24 cellular contexts compared by ENCODE assay signal in genomic region chr6:157635388-157636244, GRCh38.
A peak's percentile ranks its signal among the peaks of the same experiment; 100 is the strongest.
DNase-seq lines count a peak whose midpoint lies in the region; ATAC-seq and TF ChIP-seq lines count a peak whose summit lies in the region.
"Had no signal": no experiment of that assay in that cellular context is flagged by ENCODE, and none has a peak within 500 bp of the region (broad histone marks: within the 10 kb centered on the region; RNA-seq: fewer than 3 reads in every experiment).

No MANE protein-coding gene starts in this region.

- H3K4me1 Mint-ChIP-seq in nephron progenitor cell, result peaks cover 46% of the 10 kb centered on the region
- H3K4me1 Mint-ChIP-seq: activated CD4-positive, alpha-beta T cell treated with anti-CD3 and anti-CD28 coated beads, Interleukin-2, amount 10 ng/mL, durations not matched to agents 24 days and 14 days; CD4-positive, CD25-positive, alpha-beta regulatory T cell had no signal

- H3K27me3 ChIP-seq in left ventricle myocardium inferior (ENCODE audit: low read depth), result no peaks in the 10 kb centered on the region
- H3K27me3 ChIP-seq: cardiac muscle cell, SJSA1, spleen had no signal

- no peak overlapping the region for H3K4me3 ChIP-seq in left ventricle myocardium inferior
- H3K4me3 ChIP-seq: cardiac muscle cell, SJSA1, spleen, thoracic aorta had no signal

- ATAC-seq in esophagus mucosa (peak; percentile 89), HG03175 (IDR thresholded peaks at IDR 0.05; ENCODE audit: unreplicated experiment) (no peak)

- no peak overlapping the region for H3K27ac ChIP-seq in left ventricle myocardium inferior (replicated peaks)
- H3K27ac ChIP-seq: cardiac muscle cell, SJSA1, spleen, thoracic aorta had no signal

- H3K36me3 Mint-ChIP-seq in nephron progenitor cell (ENCODE audit: low read depth), result no peaks in the 10 kb centered on the region
- H3K36me3 Mint-ChIP-seq: CD4-positive, CD25-positive, alpha-beta regulatory T cell had no signal

- peaks cover 10% of the 10 kb centered on the region for H3K36me3 ChIP-seq in left ventricle myocardium inferior
- H3K36me3 ChIP-seq: cardiac muscle cell had no signal

- DNase-seq in activated effector memory CD4-positive, alpha-beta T cell treated with anti-CD3 and anti-CD28 coated beads, Interleukin-2, amount 50 U/mL, for 16 hours, result peak; percentile 34
- no peak for DNase-seq in activated effector memory CD4-positive, alpha-beta T cell treated with Interleukin-2 at 50 U/mL for 16 hours
- DNase-seq in nephron progenitor cell, result peak; percentile 34
- DNase-seq in stimulated activated CD4-positive, alpha-beta T cell treated with anti-CD3 and anti-CD28 coated beads, Interleukin-4, amount 100 ng/mL, for 4 hours, result no peak
- no peak for DNase-seq in NCI-H526 (lab: John Stamatoyannopoulos, UW)
- no peak for DNase-seq in left ventricle myocardium inferior
- DNase-seq: 8988T; activated CD4-positive, alpha-beta T cell treated with anti-CD3 and anti-CD28 coated beads, Interleukin-2, amount 10 ng/mL, durations not matched to agents 24 days and 14 days; activated naive CD4-positive, alpha-beta T cell treated with anti-CD3 and anti-CD28 coated beads for 36 hours; activated T-cell treated with anti-CD3 and anti-CD28 coated beads, Interleukin-2, amount 50 U/mL, for 48 hours; amygdala; CD4-positive, CD25-positive, alpha-beta regulatory T cell; cortex of kidney; kidney; retina; spleen; stimulated activated CD4-positive, alpha-beta T cell treated with anti-CD3 and anti-CD28 coated beads, Interleukin-4, amount 100 ng/mL, for 1 hour; stimulated activated naive CD4-positive, alpha-beta T cell had no signal

- H3K4me3 Mint-ChIP-seq in nephron progenitor cell, result no peak overlapping the region
- H3K4me3 Mint-ChIP-seq: activated CD4-positive, alpha-beta T cell treated with anti-CD3 and anti-CD28 coated beads, Interleukin-2, amount 10 ng/mL, durations not matched to agents 24 days and 14 days; activated naive CD4-positive, alpha-beta T cell treated with anti-CD3 and anti-CD28 coated beads for 36 hours; CD4-positive, CD25-positive, alpha-beta regulatory T cell; T-helper 1 cell treated with Interleukin-12 subunit alpha and Interleukin-12 subunit beta and Interleukin-4 antibody, amounts not matched to agents 30 μg/mL and 1 μg/mL, for 36 hours had no signal

- H3K9me3 ChIP-seq in left ventricle myocardium inferior (replicated peaks), result no peaks in the 10 kb centered on the region
- H3K9me3 ChIP-seq: SJSA1, spleen, thoracic aorta had no signal

- TF ChIP-seq CTCF in nephron progenitor cell (IDR thresholded peaks at IDR 0.05), result no peak
- TF ChIP-seq CTCF in left ventricle myocardium inferior (IDR thresholded peaks at IDR 0.05; ENCODE audit: borderline replicate concordance), result no peak

- no peaks in the 10 kb centered on the region for H3K9me3 Mint-ChIP-seq in nephron progenitor cell
- H3K9me3 Mint-ChIP-seq: activated CD4-positive, alpha-beta T cell treated with anti-CD3 and anti-CD28 coated beads, Interleukin-2, amount 10 ng/mL, durations not matched to agents 24 days and 14 days; activated naive CD4-positive, alpha-beta T cell treated with anti-CD3 and anti-CD28 coated beads for 36 hours; T-helper 1 cell treated with Interleukin-12 subunit alpha and Interleukin-12 subunit beta and Interleukin-4 antibody, amounts not matched to agents 30 μg/mL and 1 μg/mL, for 36 hours had no signal

- no peaks in the 10 kb centered on the region for H3K27me3 Mint-ChIP-seq in nephron progenitor cell (ENCODE audit: low read depth, poor library complexity)
- H3K27me3 Mint-ChIP-seq: activated CD4-positive, alpha-beta T cell treated with anti-CD3 and anti-CD28 coated beads, Interleukin-2, amount 10 ng/mL, durations not matched to agents 24 days and 14 days had no signal

- intact Hi-C loops in left ventricle myocardium inferior (cut with micrococcal nuclease), result no loop called here

- no peaks in the 10 kb centered on the region for H3K4me1 ChIP-seq in left ventricle myocardium inferior
- H3K4me1 ChIP-seq: SJSA1 had no signal

- H3K27ac Mint-ChIP-seq in nephron progenitor cell, result peak overlapping the region; percentile 96
- H3K27ac Mint-ChIP-seq: activated CD4-positive, alpha-beta T cell treated with anti-CD3 and anti-CD28 coated beads, Interleukin-2, amount 10 ng/mL, durations not matched to agents 24 days and 14 days; activated naive CD4-positive, alpha-beta T cell treated with anti-CD3 and anti-CD28 coated beads for 36 hours; CD4-positive, CD25-positive, alpha-beta regulatory T cell; T-helper 1 cell treated with Interleukin-12 subunit alpha and Interleukin-12 subunit beta and Interleukin-4 antibody, amounts not matched to agents 30 μg/mL and 1 μg/mL, for 36 hours had no signal

Comparison
In these comparisons a context has a peak if more than half of its experiments do, and no peak if none do; other contexts are left out.
1. DNase-seq: peak in activated effector memory CD4-positive, alpha-beta T cell treated with anti-CD3 and anti-CD28 coated beads, Interleukin-2, amount 50 U/mL, for 16 hours (single experiment) and nephron progenitor cell (single experiment); none in activated effector memory CD4-positive, alpha-beta T cell treated with Interleukin-2 at 50 U/mL for 16 hours (single experiment), stimulated activated CD4-positive, alpha-beta T cell treated with anti-CD3 and anti-CD28 coated beads, Interleukin-4, amount 100 ng/mL, for 4 hours (0 of 2), NCI-H526 (0 of 2) and left ventricle myocardium inferior (single experiment).